9 cellular contexts compared by ENCODE assay signal in the genomic region with DNA sequence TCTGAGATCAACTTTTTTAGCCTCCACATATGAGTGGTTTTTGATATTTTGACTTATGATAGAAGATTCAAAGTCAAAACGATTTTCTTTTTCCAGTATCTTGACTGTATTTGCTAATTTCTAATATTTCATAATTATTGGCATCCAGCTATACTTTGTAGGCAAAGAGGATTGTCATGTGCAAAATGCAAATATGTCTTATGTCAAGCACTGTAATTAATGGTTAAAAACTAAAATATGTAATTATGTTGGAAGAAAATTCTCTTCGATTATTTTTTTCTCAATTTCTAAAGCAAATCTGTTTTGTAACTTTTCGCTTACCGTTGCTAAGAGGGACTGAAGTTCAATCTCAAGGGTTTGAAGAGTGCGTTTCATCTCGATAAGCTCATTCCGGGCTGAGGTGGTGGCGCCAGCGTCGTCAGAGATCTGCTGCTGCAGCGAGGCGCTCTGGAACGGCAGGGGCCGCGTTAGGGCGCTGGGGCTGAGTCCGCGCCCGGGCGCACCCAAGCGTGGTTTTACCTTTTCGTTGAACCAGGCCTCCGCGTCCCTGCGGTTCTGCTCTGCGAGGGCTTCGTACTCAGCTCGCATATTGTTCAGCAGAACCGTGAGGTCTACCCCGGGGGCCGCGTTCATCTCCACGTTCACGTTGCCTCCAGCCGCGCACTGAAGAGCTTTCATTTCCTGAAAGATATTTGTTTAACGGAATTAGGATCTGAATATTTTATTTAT. TPM values are rescaled to one million over a fixed set of nuclear protein-coding genes. Genes with fewer than 3 reads are reported as not detected.
A peak's percentile ranks its signal among the peaks of the same experiment; 100 is the strongest.
DNase-seq lines count a peak whose midpoint lies in the region; ATAC-seq, FAIRE-seq and TF ChIP-seq lines count a peak whose summit lies in the region.
"Had no signal": no experiment of that assay in that cellular context is flagged by ENCODE, and none has a peak within 500 bp of the region (broad histone marks: within the 10 kb centered on the region; RNA-seq: fewer than 3 reads in every experiment).

No MANE protein-coding gene starts in this region.

- CTCF ChIA-PET in PC-3 (lab: Charles Lee) = no interaction called here

- H3K27ac ChIP-seq in CD4-positive, CD25-positive, alpha-beta regulatory T cell (ENCODE audit: insufficient read depth, low read length, poor library complexity, severe bottlenecking) = no peak overlapping the region
- H3K27ac ChIP-seq in astrocyte (ENCODE audit: low read depth, low read length) (no peak overlapping the region), kidney (ENCODE audit: low read depth in 2 of 2, low read length in 2 of 2) (no peak overlapping the region), PC-3 (ENCODE audit: low read length) (no peak overlapping the region)

- no peaks in the 10 kb centered on the region for H4K20me1 ChIP-seq in astrocyte (ENCODE audit: insufficient read depth, low read length)
- H4K20me1 ChIP-seq in PC-3 (ENCODE audit: low read length) = no peaks in the 10 kb centered on the region

- intact Hi-C loops in kidney (cut with DNase I) (no loop called here), PC-3 (cut with micrococcal nuclease) (no loop called here)

- BruUV-seq in PC-3 (replicated peaks; lab: Mats Ljungman, UMichigan) = no TSS peak

- ATAC-seq in CD4-positive, CD25-positive, alpha-beta regulatory T cell (ENCODE audit: low read depth in 2 of 2) = no peak
- no peak for ATAC-seq in PC-3

- no peak overlapping the region for H3K27ac Mint-ChIP-seq in CD4-positive, CD25-positive, alpha-beta regulatory T cell
- no peak overlapping the region for H3K27ac Mint-ChIP-seq in astrocyte (ENCODE audit: unreplicated experiment)

- peaks cover 0 to 7% (median 0%) of the 10 kb centered on the region in 4 donors for H3K4me1 Mint-ChIP-seq in CD4-positive, CD25-positive, alpha-beta regulatory T cell
- no peaks in the 10 kb centered on the region for H3K4me1 Mint-ChIP-seq in astrocyte (ENCODE audit: low read depth, unreplicated experiment)

- peak overlapping the region; percentile 43 for H2AFZ ChIP-seq in astrocyte (ENCODE audit: low read depth, low read length)
- H2AFZ ChIP-seq in PC-3 (ENCODE audit: low read length) = no peak overlapping the region

- no peaks in the 10 kb centered on the region for H3F3A ChIP-seq in PC-3 (ENCODE audit: low read length, unreplicated experiment)

- H3K4me2 ChIP-seq in astrocyte (ENCODE audit: low read length) (peak overlapping the region; percentile 60), PC-3 (ENCODE audit: low read length) (no peak overlapping the region)

- peaks cover 81% of the 10 kb centered on the region for H3K27me3 Mint-ChIP-seq in CD4-positive, CD25-positive, alpha-beta regulatory T cell
- peaks cover 5% of the 10 kb centered on the region for H3K27me3 Mint-ChIP-seq in astrocyte (ENCODE audit: low read depth, unreplicated experiment)

- H3K79me2 ChIP-seq in astrocyte (ENCODE audit: insufficient read depth, low read length) = no peaks in the 10 kb centered on the region
- no peaks in the 10 kb centered on the region for H3K79me2 ChIP-seq in PC-3 (ENCODE audit: low read length)

- H3K9me2 ChIP-seq in PC-3 (replicated peaks; ENCODE audit: low read length) = no peaks in the 10 kb centered on the region

- no peak for TF ChIP-seq CTCF in astrocyte (IDR thresholded peaks at IDR 0.05; ENCODE audit: insufficient read depth, low read depth, low read length)
- no peak for TF ChIP-seq CTCF in kidney (IDR thresholded peaks at IDR 0.05; ENCODE audit: borderline replicate concordance, extremely low read depth, insufficient read depth)
- no peak for TF ChIP-seq CTCF in PC-3 (conservative IDR thresholded peaks at IDR 0.05; ENCODE audit: low read depth, low read length)

- H3K4me3 Mint-ChIP-seq in CD4-positive, CD25-positive, alpha-beta regulatory T cell = peak overlapping the region in 3 of 4 donors; percentile 16 to 71 (median 39)
- no peak overlapping the region for H3K4me3 Mint-ChIP-seq in astrocyte (ENCODE audit: unreplicated experiment)

- H3K36me3 Mint-ChIP-seq in CD4-positive, CD25-positive, alpha-beta regulatory T cell = no peaks in the 10 kb centered on the region
- H3K36me3 Mint-ChIP-seq in astrocyte (ENCODE audit: low read depth, unreplicated experiment) = no peaks in the 10 kb centered on the region

- peak in 1 of 3 donors; percentile 33 for DNase-seq in CD4-positive, CD25-positive, alpha-beta regulatory T cell
- peak; percentile 58 for DNase-seq in NCI-H2227 (lab: John Stamatoyannopoulos, UW; ENCODE audit: unreplicated experiment)
- no peak for DNase-seq in astrocyte (ENCODE audit: low read depth)
- DNase-seq in retina = peak; percentile 59
- DNase-seq in kidney = no peak
- DNase-seq in PC-3 = no peak
- no peak for DNase-seq in superior temporal gyrus (ENCODE audit: extremely low spot score)
- no peak for DNase-seq in dedifferentiated amniotic fluid mesenchymal stem cell (ENCODE audit: extremely low spot score)

- H3K27me3 ChIP-seq in CD4-positive, CD25-positive, alpha-beta regulatory T cell (ENCODE audit: control insufficient read depth, insufficient read depth, low read length) = peaks cover 32% of the 10 kb centered on the region
- H3K27me3 ChIP-seq in astrocyte (ENCODE audit: insufficient read depth, low read length) = peaks cover 30% of the 10 kb centered on the region
- no peaks in the 10 kb centered on the region for H3K27me3 ChIP-seq in PC-3 (ENCODE audit: low read length)

- H3K4me1 ChIP-seq in CD4-positive, CD25-positive, alpha-beta regulatory T cell (ENCODE audit: control insufficient read depth, insufficient read depth, low read length, poor library complexity, severe bottlenecking) = peaks cover 6% of the 10 kb centered on the region
- H3K4me1 ChIP-seq in astrocyte (ENCODE audit: insufficient read depth, low read length) (no peaks in the 10 kb centered on the region), kidney (ENCODE audit: control insufficient read depth in 1 of 2, insufficient read depth in 1 of 2, low read depth in 1 of 2, low read length in 2 of 2) (no peaks in the 10 kb centered on the region), PC-3 (ENCODE audit: insufficient read depth, low read length) (no peaks in the 10 kb centered on the region)

- peak overlapping the region; percentile 26 for H3K4me3 ChIP-seq in CD4-positive, CD25-positive, alpha-beta regulatory T cell (ENCODE audit: low read depth, low read length)
- no peak overlapping the region for H3K4me3 ChIP-seq in astrocyte (ENCODE audit: insufficient read depth, low read depth, low read length)
- peak overlapping the region in 1 of 2 donors; percentile 11 for H3K4me3 ChIP-seq in kidney (ENCODE audit: low read length in 2 of 2)
- no peak overlapping the region for H3K4me3 ChIP-seq in PC-3 (ENCODE audit: low read length)

- no peaks in the 10 kb centered on the region for H3K9me3 ChIP-seq in CD4-positive, CD25-positive, alpha-beta regulatory T cell (ENCODE audit: control insufficient read depth in 2 of 2, low read length in 2 of 2)
- H3K9me3 ChIP-seq in astrocyte (ENCODE audit: insufficient read depth, low read depth, low read length) = no peaks in the 10 kb centered on the region
- H3K9me3 ChIP-seq in kidney (ENCODE audit: control insufficient read depth in 1 of 2, low read length in 2 of 2) = no peaks in the 10 kb centered on the region
- no peaks in the 10 kb centered on the region for H3K9me3 ChIP-seq in PC-3 (ENCODE audit: low read length)

- no peak for FAIRE-seq in astrocyte (lab: Jason Lieb, UNC)
- FAIRE-seq in kidney (lab: Jason Lieb, UNC) = no peak
- FAIRE-seq: G401.6 had no signal

- no peaks in the 10 kb centered on the region for H3K36me3 ChIP-seq in CD4-positive, CD25-positive, alpha-beta regulatory T cell (ENCODE audit: control insufficient read depth, insufficient read depth, low read length)
- H3K36me3 ChIP-seq in astrocyte (ENCODE audit: insufficient read depth, low read length) = no peaks in the 10 kb centered on the region
- H3K36me3 ChIP-seq in kidney (ENCODE audit: control insufficient read depth in 1 of 2, insufficient read depth in 2 of 2, low read length in 2 of 2) = no peaks in the 10 kb centered on the region
- no peaks in the 10 kb centered on the region for H3K36me3 ChIP-seq in PC-3 (ENCODE audit: low read depth, low read length)

- peaks cover 0 to 2% (median 0%) of the 10 kb centered on the region in 7 donors for H3K9me3 Mint-ChIP-seq in CD4-positive, CD25-positive, alpha-beta regulatory T cell
- no peaks in the 10 kb centered on the region for H3K9me3 Mint-ChIP-seq in astrocyte (ENCODE audit: unreplicated experiment)

- POLR2A ChIA-PET in PC-3 (lab: Charles Lee; ENCODE audit: unreplicated experiment) = no interaction called here

- no peak overlapping the region for H3K9ac ChIP-seq in astrocyte (ENCODE audit: low read length)
- no peak overlapping the region for H3K9ac ChIP-seq in kidney (ENCODE audit: low read length in 2 of 2)
- no peak overlapping the region for H3K9ac ChIP-seq in PC-3 (ENCODE audit: low read length)

RNA-seq across cellular contexts. Expression of a gene that starts 3.0 kb away (rescaled TPM):
- not detected for total RNA-seq in CD4-positive, CD25-positive, alpha-beta regulatory T cell
- polyA plus RNA-seq in CD4-positive, CD25-positive, alpha-beta regulatory T cell = not detected
- total RNA-seq in astrocyte = not detected in 2 replicates
- not detected for total RNA-seq in kidney
- not detected for polyA plus RNA-seq in kidney (ENCODE audit: insufficient read depth, low read depth, low replicate concordance)
- total RNA-seq in PC-3 (2014; rRNA removed) = not detected in 2 replicates

RNA-seq across cellular contexts. Expression of a gene that starts 7.3 kb away (rescaled TPM):
- not detected for total RNA-seq in CD4-positive, CD25-positive, alpha-beta regulatory T cell
- polyA plus RNA-seq in CD4-positive, CD25-positive, alpha-beta regulatory T cell = not detected
- total RNA-seq in astrocyte (not detected in 2 replicates), kidney (not detected), PC-3 (2014; rRNA removed) (not detected in 2 replicates)
- not detected for polyA plus RNA-seq in kidney (ENCODE audit: insufficient read depth, low read depth, low replicate concordance)

RNA-seq across cellular contexts. Expression of a gene that starts 20.4 kb away (rescaled TPM):
- not detected for total RNA-seq in CD4-positive, CD25-positive, alpha-beta regulatory T cell
- polyA plus RNA-seq in CD4-positive, CD25-positive, alpha-beta regulatory T cell = not detected
- total RNA-seq in astrocyte = not detected in 2 replicates
- total RNA-seq in kidney = not detected
- not detected for polyA plus RNA-seq in kidney (ENCODE audit: insufficient read depth, low read depth, low replicate concordance)
- total RNA-seq in PC-3 (2014; rRNA removed) = not detected in 2 replicates

RNA-seq across cellular contexts. Expression of a gene that starts 24.2 kb away (rescaled TPM):
- not detected for total RNA-seq in CD4-positive, CD25-positive, alpha-beta regulatory T cell
- polyA plus RNA-seq in CD4-positive, CD25-positive, alpha-beta regulatory T cell = not detected
- total RNA-seq in astrocyte (not detected in 2 replicates), kidney (not detected), PC-3 (2014; rRNA removed) (not detected in 2 replicates)
- polyA plus RNA-seq in kidney (ENCODE audit: insufficient read depth, low read depth, low replicate concordance) = not detected

RNA-seq across cellular contexts. Expression of a gene that starts 43.1 kb away (rescaled TPM):
- total RNA-seq in CD4-positive, CD25-positive, alpha-beta regulatory T cell = 28.1 TPM
- 100 to 1,000 TPM; 125 to 172 (median 148) TPM for polyA plus RNA-seq in CD4-positive, CD25-positive, alpha-beta regulatory T cell
- total RNA-seq in astrocyte (49.7 and 50.6 TPM in 2 replicates), kidney (47.9 TPM), PC-3 (2014; rRNA removed) (18.3 and 24.8 TPM in 2 replicates)
- 50.9 TPM for polyA plus RNA-seq in kidney (ENCODE audit: insufficient read depth, low read depth, low replicate concordance)

Comparison
In these comparisons a context has a peak if more than half of its experiments do, and no peak if none do; other contexts are left out.
1. DNase-seq: peak in NCI-H2227 (single experiment) and retina (single experiment); none in astrocyte (single experiment), kidney (single experiment), PC-3 (single experiment), superior temporal gyrus (single experiment) and dedifferentiated amniotic fluid mesenchymal stem cell (single experiment).